Comparison of ENCODE assay signal across 8 cellular contexts in genomic region chr2:172555272-172555521, GRCh38. TPM values are rescaled to one million over a fixed set of nuclear protein-coding genes. Genes with fewer than 3 reads are reported as not detected.
A peak's percentile ranks its signal among the peaks of the same experiment; 100 is the strongest.
DNase-seq lines count a peak whose midpoint lies in the region; ATAC-seq and TF ChIP-seq lines count a peak whose summit lies in the region.

No MANE protein-coding gene starts in this region.

- no peaks in the 10 kb centered on the region for H3K9me3 ChIP-seq in iPS-18c (ENCODE audit: control insufficient read depth, insufficient read depth, low read length)
- no peaks in the 10 kb centered on the region for H3K9me3 ChIP-seq in thoracic aorta

- H3K4me3 ChIP-seq in iPS-18c (ENCODE audit: insufficient read depth, low read depth, low read length) (peak overlapping the region; percentile 94), thoracic aorta (peak overlapping the region; percentile 94)

- H3K4me1 Mint-ChIP-seq in stimulated activated naive CD8-positive, alpha-beta T cell treated with anti-CD3 and anti-CD28 coated beads, Interleukin-15, Interleukin-2, amounts not matched to agents 100 ng/mL and 50 ng/mL, for 24 hours (ENCODE audit: low read depth): peaks cover 69% of the 10 kb centered on the region
- H3K4me1 Mint-ChIP-seq in WTC11: peaks cover 73% of the 10 kb centered on the region

- peaks cover 35% of the 10 kb centered on the region for H3K36me3 Mint-ChIP-seq in stimulated activated naive CD8-positive, alpha-beta T cell treated with anti-CD3 and anti-CD28 coated beads, Interleukin-15, Interleukin-2, amounts not matched to agents 100 ng/mL and 50 ng/mL, for 24 hours (ENCODE audit: low read depth)
- H3K36me3 Mint-ChIP-seq in WTC11: peaks cover 20% of the 10 kb centered on the region

- H3K27me3 ChIP-seq in thoracic aorta (replicated peaks; ENCODE audit: insufficient read depth): no peaks in the 10 kb centered on the region

- ATAC-seq in stimulated activated naive CD8-positive, alpha-beta T cell treated with anti-CD3 and anti-CD28 coated beads, Interleukin-15, Interleukin-2, amounts not matched to agents 100 U/mL and 50 U/mL, for 24 hours: no peak
- ATAC-seq in WTC11 (peak; percentile 5), thoracic aorta (ENCODE audit: insufficient number of reproducible peaks, low FRiP score, low read depth) (no peak)

- H3K36me3 ChIP-seq in thoracic aorta: no peaks in the 10 kb centered on the region

- CTCF ChIA-PET in WTC11 (lab: Charles Lee): interaction anchor here (0.8 to 5.0 kb wide), 3 partner anchors 59 to 428 kb away, joined by 3 to 22 read pairs (median 4); no protein-coding TSS in a partner anchor

- peaks cover 4 to 11% of the 10 kb centered on the region in 2 donors for H3K4me1 ChIP-seq in thoracic aorta (ENCODE audit: control insufficient read depth in 1 of 2, low read depth in 2 of 2)

- H3K4me3 Mint-ChIP-seq in stimulated activated naive CD8-positive, alpha-beta T cell treated with anti-CD3 and anti-CD28 coated beads, Interleukin-15, Interleukin-2, amounts not matched to agents 100 ng/mL and 50 ng/mL, for 24 hours: peak overlapping the region; percentile 95
- H3K4me3 Mint-ChIP-seq in WTC11: peak overlapping the region; percentile 88

- H3K9me3 Mint-ChIP-seq in stimulated activated naive CD8-positive, alpha-beta T cell treated with anti-CD3 and anti-CD28 coated beads, Interleukin-15, Interleukin-2, amounts not matched to agents 100 ng/mL and 50 ng/mL, for 24 hours: no peaks in the 10 kb centered on the region
- peaks cover 4% of the 10 kb centered on the region; the same call in 1 of the 2 replicates for H3K9me3 Mint-ChIP-seq in WTC11

- intact Hi-C loops in posterior cingulate gyrus (cut with DNase I): no loop called here

- no peak for DNase-seq in stimulated activated naive CD8-positive, alpha-beta T cell treated with anti-CD3 and anti-CD28 coated beads, Interleukin-15, Interleukin-2, amounts not matched to agents 100 U/mL and 50 U/mL, for 24 hours
- DNase-seq in WTC11 (ENCODE audit: low spot score) (no peak), thoracic aorta (ENCODE audit: low spot score) (no peak), posterior cingulate gyrus (no peak), GM20000 (ENCODE audit: low spot score) (no peak), iPS-NIHi11 (ENCODE audit: low spot score) (no peak)

- TF ChIP-seq CTCF in WTC11 (IDR thresholded peaks at IDR 0.05): no peak
- TF ChIP-seq CTCF in thoracic aorta (IDR thresholded peaks at IDR 0.05): no peak
- no peak for TF ChIP-seq CTCF in GM20000 (IDR thresholded peaks at IDR 0.05; ENCODE audit: extremely low read depth, missing control alignments)

- H3K27ac ChIP-seq in thoracic aorta: peak overlapping the region; percentile 76 to 86

- no peaks in the 10 kb centered on the region for H3K27me3 Mint-ChIP-seq in stimulated activated naive CD8-positive, alpha-beta T cell treated with anti-CD3 and anti-CD28 coated beads, Interleukin-15, Interleukin-2, amounts not matched to agents 100 ng/mL and 50 ng/mL, for 24 hours
- no peaks in the 10 kb centered on the region for H3K27me3 Mint-ChIP-seq in WTC11 (ENCODE audit: low read depth)

- POLR2A ChIA-PET in WTC11 (lab: Charles Lee): interaction anchor here (0.6 kb wide), 1 partner anchor 233 kb away, joined by 7 read pairs; no protein-coding TSS in a partner anchor

- H3K27ac Mint-ChIP-seq in stimulated activated naive CD8-positive, alpha-beta T cell treated with anti-CD3 and anti-CD28 coated beads, Interleukin-15, Interleukin-2, amounts not matched to agents 100 ng/mL and 50 ng/mL, for 24 hours: peak overlapping the region; percentile 98
- peak overlapping the region; percentile 98 for H3K27ac Mint-ChIP-seq in WTC11

TF ChIP-seq in WTC11, 78 proteins besides CTCF, POLR2A, EP300 and RAD21 (continues in another document):
- TF ChIP-seq CDX4 (CRISPR knock-in tag; IDR thresholded peaks at IDR 0.05; ENCODE audit: borderline replicate concordance) (no peak), TEAD4 (CRISPR knock-in tag; IDR thresholded peaks at IDR 0.05) (no peak), ZNF532 (CRISPR knock-in tag; IDR thresholded peaks at IDR 0.05; ENCODE audit: borderline replicate concordance) (no peak), E2F4 (CRISPR knock-in tag; IDR thresholded peaks at IDR 0.05; ENCODE audit: borderline replicate concordance, low read depth) (no peak), ZSCAN18 (CRISPR knock-in tag; IDR thresholded peaks at IDR 0.05) (no peak), USF2 (CRISPR knock-in tag; IDR thresholded peaks at IDR 0.05) (no peak), ZNF425 (CRISPR knock-in tag; conservative IDR thresholded peaks at IDR 0.05) (no peak)

RNA-seq across cellular contexts. Expression of gene PDK1, which starts 0.7 kb away (rescaled TPM):
- 22.9 to 31.6 TPM (median 30.5 TPM) in 3 replicates for total RNA-seq in WTC11 (2021)
- 10 to 100 TPM; 15.7 to 18.7 TPM for total RNA-seq in thoracic aorta
